In the genomic region with DNA sequence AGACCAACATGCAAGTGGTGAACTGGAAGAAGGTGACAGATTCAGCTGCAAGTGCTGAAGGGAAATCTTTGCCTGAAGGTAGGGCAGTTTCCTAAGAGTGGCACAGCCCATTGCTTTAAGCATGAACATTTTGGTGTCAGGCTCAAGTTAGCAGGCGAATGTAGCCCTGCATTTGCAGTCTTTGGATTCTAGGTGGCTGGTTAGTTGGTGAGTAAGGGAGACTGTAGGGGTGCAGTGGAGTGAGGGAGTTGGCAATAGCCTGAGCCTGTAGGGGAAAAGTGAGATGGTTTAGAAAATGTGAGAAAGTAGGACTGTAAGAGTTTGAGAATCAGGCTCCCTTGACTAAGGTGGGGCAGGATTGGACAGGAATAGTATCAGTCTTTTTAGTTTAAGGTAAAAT, we compare ENCODE assay signal across 19 cellular contexts.
"Had no signal": no experiment of that assay in that cellular context is flagged by ENCODE, and none has a peak within 500 bp of the region (broad histone marks: within the 10 kb centered on the region; RNA-seq: fewer than 3 reads in every experiment).

No MANE protein-coding gene starts in this region.

- H3K4me3 ChIP-seq: esophagus muscularis mucosa, gastrocnemius medialis, heart right ventricle, lung, right atrium auricular region, sigmoid colon, skin epidermis had no signal

- ATAC-seq: gastrocnemius medialis; heart right ventricle; left colon; left ventricle myocardium superior; naive thymus-derived CD4-positive, alpha-beta T cell had no signal

- DNase-seq: effector memory CD4-positive, alpha-beta T cell; gastrocnemius medialis; heart right ventricle; hypothalamus; left colon; left ventricle myocardium superior; mesenchymal stem cell; naive thymus-derived CD4-positive, alpha-beta T cell; posterior cingulate gyrus; sigmoid colon; stimulated activated CD4-positive, alpha-beta T cell treated with anti-CD3 and anti-CD28 coated beads, Interleukin-2, amount 100 ng/mL, for 24 hours; stimulated activated CD4-positive, alpha-beta T cell treated with anti-CD3 and anti-CD28 coated beads, Interleukin-4, amount 100 ng/mL, for 4 hours; stimulated activated naive CD4-positive, alpha-beta T cell had no signal

- H3K27me3 ChIP-seq: esophagus muscularis mucosa, gastrocnemius medialis, heart right ventricle, right atrium auricular region, sigmoid colon had no signal

- H3K27ac Mint-ChIP-seq: naive thymus-derived CD4-positive, alpha-beta T cell; type B pancreatic cell had no signal

- H3K27ac ChIP-seq: epithelial cell of prostate, esophagus muscularis mucosa, gastrocnemius medialis, heart right ventricle, right atrium auricular region, sigmoid colon, skin epidermis had no signal

- H3K27me3 Mint-ChIP-seq: type B pancreatic cell had no signal

- H3K4me3 Mint-ChIP-seq: naive thymus-derived CD4-positive, alpha-beta T cell; type B pancreatic cell had no signal

- H3K36me3 ChIP-seq: esophagus muscularis mucosa, gastrocnemius medialis, heart right ventricle, right atrium auricular region, sigmoid colon had no signal

- H3K9me3 ChIP-seq: esophagus muscularis mucosa, gastrocnemius medialis, heart right ventricle, right atrium auricular region, sigmoid colon had no signal

- H3K36me3 Mint-ChIP-seq: type B pancreatic cell had no signal
